In the genomic region with DNA sequence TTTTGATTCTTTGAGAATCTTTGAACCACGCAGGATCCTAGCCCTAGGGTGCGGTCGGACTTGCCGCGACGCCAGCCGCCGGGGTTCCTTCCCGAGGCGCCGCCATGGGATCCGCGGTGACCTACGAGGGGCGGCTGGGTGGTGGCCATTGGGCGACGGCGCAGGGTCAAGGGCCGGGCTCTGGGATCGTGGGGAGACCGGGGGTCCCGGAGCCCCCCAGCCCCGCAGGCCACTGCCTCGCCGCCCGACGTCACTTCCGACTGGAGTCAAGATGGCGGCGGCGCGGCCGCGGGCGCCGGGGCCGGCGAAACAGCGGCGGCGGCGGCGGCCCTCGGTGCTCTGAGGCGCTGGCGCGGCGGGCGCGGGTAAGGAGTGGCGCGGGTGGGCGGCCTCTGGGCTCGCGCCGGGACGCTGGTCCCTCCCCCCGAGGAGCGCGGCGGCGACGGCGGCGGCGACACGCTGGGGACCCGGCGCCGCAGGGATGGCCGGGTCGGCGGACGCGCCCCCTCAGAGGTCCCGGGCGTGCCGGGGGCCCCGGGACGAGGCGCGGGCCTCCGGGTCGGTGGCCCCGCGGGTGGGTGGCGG, we compare ENCODE assay signal across 2 cellular contexts.
TF ChIP-seq lines count a peak whose summit lies in the region.

A gene with protein sequence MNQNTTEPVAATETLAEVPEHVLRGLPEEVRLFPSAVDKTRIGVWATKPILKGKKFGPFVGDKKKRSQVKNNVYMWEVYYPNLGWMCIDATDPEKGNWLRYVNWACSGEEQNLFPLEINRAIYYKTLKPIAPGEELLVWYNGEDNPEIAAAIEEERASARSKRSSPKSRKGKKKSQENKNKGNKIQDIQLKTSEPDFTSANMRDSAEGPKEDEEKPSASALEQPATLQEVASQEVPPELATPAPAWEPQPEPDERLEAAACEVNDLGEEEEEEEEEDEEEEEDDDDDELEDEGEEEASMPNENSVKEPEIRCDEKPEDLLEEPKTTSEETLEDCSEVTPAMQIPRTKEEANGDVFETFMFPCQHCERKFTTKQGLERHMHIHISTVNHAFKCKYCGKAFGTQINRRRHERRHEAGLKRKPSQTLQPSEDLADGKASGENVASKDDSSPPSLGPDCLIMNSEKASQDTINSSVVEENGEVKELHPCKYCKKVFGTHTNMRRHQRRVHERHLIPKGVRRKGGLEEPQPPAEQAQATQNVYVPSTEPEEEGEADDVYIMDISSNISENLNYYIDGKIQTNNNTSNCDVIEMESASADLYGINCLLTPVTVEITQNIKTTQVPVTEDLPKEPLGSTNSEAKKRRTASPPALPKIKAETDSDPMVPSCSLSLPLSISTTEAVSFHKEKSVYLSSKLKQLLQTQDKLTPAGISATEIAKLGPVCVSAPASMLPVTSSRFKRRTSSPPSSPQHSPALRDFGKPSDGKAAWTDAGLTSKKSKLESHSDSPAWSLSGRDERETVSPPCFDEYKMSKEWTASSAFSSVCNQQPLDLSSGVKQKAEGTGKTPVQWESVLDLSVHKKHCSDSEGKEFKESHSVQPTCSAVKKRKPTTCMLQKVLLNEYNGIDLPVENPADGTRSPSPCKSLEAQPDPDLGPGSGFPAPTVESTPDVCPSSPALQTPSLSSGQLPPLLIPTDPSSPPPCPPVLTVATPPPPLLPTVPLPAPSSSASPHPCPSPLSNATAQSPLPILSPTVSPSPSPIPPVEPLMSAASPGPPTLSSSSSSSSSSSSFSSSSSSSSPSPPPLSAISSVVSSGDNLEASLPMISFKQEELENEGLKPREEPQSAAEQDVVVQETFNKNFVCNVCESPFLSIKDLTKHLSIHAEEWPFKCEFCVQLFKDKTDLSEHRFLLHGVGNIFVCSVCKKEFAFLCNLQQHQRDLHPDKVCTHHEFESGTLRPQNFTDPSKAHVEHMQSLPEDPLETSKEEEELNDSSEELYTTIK (N-terminal part only) (plus strand): TSS at position 253 of the 585 bp plus-strand sequence. CDS start 15,418 bp downstream, outside the sequence.

TF ChIP-seq in Ishikawa, 13 proteins besides CTCF, POLR2A, EP300 and RAD21 (continued from another document):
- TF ChIP-seq USF1 (IDR thresholded peaks at IDR 0.05) (no peak), REST (IDR thresholded peaks at IDR 0.05; ENCODE audit: low read depth) (no peak), TEAD4 (IDR thresholded peaks at IDR 0.05) (no peak), CEBPB (IDR thresholded peaks at IDR 0.05) (no peak), CREB1 (IDR thresholded peaks at IDR 0.05; ENCODE audit: low read depth) (no peak)

TF ChIP-seq in WTC11, 78 proteins besides CTCF, POLR2A, EP300 and RAD21 (continued from another document):
- TF ChIP-seq, protein P1, sequence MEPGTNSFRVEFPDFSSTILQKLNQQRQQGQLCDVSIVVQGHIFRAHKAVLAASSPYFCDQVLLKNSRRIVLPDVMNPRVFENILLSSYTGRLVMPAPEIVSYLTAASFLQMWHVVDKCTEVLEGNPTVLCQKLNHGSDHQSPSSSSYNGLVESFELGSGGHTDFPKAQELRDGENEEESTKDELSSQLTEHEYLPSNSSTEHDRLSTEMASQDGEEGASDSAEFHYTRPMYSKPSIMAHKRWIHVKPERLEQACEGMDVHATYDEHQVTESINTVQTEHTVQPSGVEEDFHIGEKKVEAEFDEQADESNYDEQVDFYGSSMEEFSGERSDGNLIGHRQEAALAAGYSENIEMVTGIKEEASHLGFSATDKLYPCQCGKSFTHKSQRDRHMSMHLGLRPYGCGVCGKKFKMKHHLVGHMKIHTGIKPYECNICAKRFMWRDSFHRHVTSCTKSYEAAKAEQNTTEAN (CRISPR knock-in tag; IDR thresholded peaks at IDR 0.05) = peak; percentile 80
- TF ChIP-seq HMGA2 (CRISPR knock-in tag; IDR thresholded peaks at IDR 0.05) = no peak
- no peak for TF ChIP-seq TEAD4 (CRISPR knock-in tag; IDR thresholded peaks at IDR 0.05)
- peak; percentile 26; the same call in 1 of the 2 replicates for TF ChIP-seq USF1 (CRISPR knock-in tag; IDR thresholded peaks at IDR 0.05)
- TF ChIP-seq MAX (CRISPR knock-in tag; IDR thresholded peaks at IDR 0.05) = peak; percentile 68; the same call in 1 of the 2 replicates
- no peak for TF ChIP-seq ZNF281 (CRISPR knock-in tag; IDR thresholded peaks at IDR 0.05)
- TF ChIP-seq GABPB1 (CRISPR knock-in tag; IDR thresholded peaks at IDR 0.05) = peak; percentile 21; the same call in 1 of the 2 replicates
- TF ChIP-seq ZNF423 (CRISPR knock-in tag; IDR thresholded peaks at IDR 0.05) = no peak
- peak; percentile 66; the same call in 1 of the 2 replicates for TF ChIP-seq NFE2L1 (CRISPR knock-in tag; IDR thresholded peaks at IDR 0.05)
- 0 out of 2 replicates have a peak, but pooled peaks have one; percentile 32 for TF ChIP-seq NFYB (CRISPR knock-in tag; conservative IDR thresholded peaks at IDR 0.05; ENCODE audit: low read depth)
- TF ChIP-seq ZNF138 (CRISPR knock-in tag; conservative IDR thresholded peaks at IDR 0.05) = no peak
- TF ChIP-seq SP1 (CRISPR knock-in tag; conservative IDR thresholded peaks at IDR 0.05) = peak; percentile 45; the same call in 1 of the 2 replicates
